ENCODE assay signal across 14 cellular contexts in genomic region chr20:34299925-34300806, GRCh38. TPM values are rescaled to one million over a fixed set of nuclear protein-coding genes. Genes with fewer than 3 reads are reported as not detected.
DNase-seq lines count a peak whose midpoint lies in the region; ATAC-seq and TF ChIP-seq lines count a peak whose summit lies in the region.
"Had no signal": no experiment of that assay in that cellular context is flagged by ENCODE, and none has a peak within 500 bp of the region (broad histone marks: within the 10 kb centered on the region; RNA-seq: fewer than 3 reads in every experiment).

No MANE protein-coding gene starts in this region.

- H3K4me1 ChIP-seq in Caco-2 = peaks cover 42% of the 10 kb centered on the region
- peaks cover 20% of the 10 kb centered on the region for H3K4me1 ChIP-seq in PC-9 (replicated peaks; ENCODE audit: insufficient read depth)
- peaks cover 7% of the 10 kb centered on the region for H3K4me1 ChIP-seq in iPS-20b (ENCODE audit: insufficient read depth, low read length)
- H3K4me1 ChIP-seq in neuronal stem cell (ENCODE audit: control insufficient read depth in 2 of 2, insufficient read depth in 1 of 2, low read depth in 1 of 2, low read length in 2 of 2) = peaks cover 3 to 13% of the 10 kb centered on the region in 2 donors

- peaks cover 9% of the 10 kb centered on the region for H3K4me1 Mint-ChIP-seq in Caco-2 (ENCODE audit: low read depth, unreplicated experiment)

- H4K91ac ChIP-seq in neuronal stem cell (ENCODE audit: low read depth, low read length, poor library complexity) = no peak overlapping the region

- no peak overlapping the region for H2AK5ac ChIP-seq in neuronal stem cell (ENCODE audit: low read depth, low read length)

- no peak overlapping the region for H2BK15ac ChIP-seq in neuronal stem cell (ENCODE audit: low read length)

- intact Hi-C loops in Caco-2 (cut with micrococcal nuclease; ENCODE audit: unreplicated experiment) = no loop called here
- intact Hi-C loops in PC-9 (cut with micrococcal nuclease; ENCODE audit: unreplicated experiment) = loop anchor here (10.0 kb wide), 1 partner anchor 465 kb away; no protein-coding TSS in a partner anchor

- H3K23ac ChIP-seq in neuronal stem cell (ENCODE audit: low read depth, low read length, poor library complexity) = no peak overlapping the region

- H4K8ac ChIP-seq in neuronal stem cell (ENCODE audit: low read depth, low read length) = no peak overlapping the region

- DNase-seq in Caco-2 = peak; percentile 76 to 79
- peak; percentile 92 for DNase-seq in HuH-7.5 (ENCODE audit: low spot score)
- no peak for DNase-seq in PC-9
- no peak for DNase-seq in neuronal stem cell (ENCODE audit: low spot score)
- DNase-seq: CD4-positive, alpha-beta memory T cell; naive thymus-derived CD8-positive, alpha-beta T cell; NCI-H446 treated with DMSO at 0.1 percent for 48 hours; stimulated activated naive CD4-positive, alpha-beta T cell; T-cell had no signal

- H2AFZ ChIP-seq in PC-9 = no peak overlapping the region
- H2AFZ ChIP-seq in neuronal stem cell (ENCODE audit: low read length) = no peak overlapping the region

- H3K27ac Mint-ChIP-seq in Caco-2 (ENCODE audit: unreplicated experiment) = no peak overlapping the region
- H3K27ac Mint-ChIP-seq: T-cell had no signal

- H3F3A ChIP-seq in PC-9 (ENCODE audit: insufficient read depth, low read depth) = peaks cover 16% of the 10 kb centered on the region

- H3K27me3 ChIP-seq in Caco-2 (replicated peaks; ENCODE audit: control insufficient read depth, insufficient read depth, low read length) (no peaks in the 10 kb centered on the region), PC-9 (ENCODE audit: insufficient read depth, low read depth) (no peaks in the 10 kb centered on the region), iPS-20b (ENCODE audit: insufficient read depth, low read length) (no peaks in the 10 kb centered on the region), neuronal stem cell (ENCODE audit: control insufficient read depth in 3 of 3, insufficient read depth in 3 of 3, low read depth in 1 of 3, low read length in 3 of 3) (no peaks in the 10 kb centered on the region)

- H2BK5ac ChIP-seq in neuronal stem cell (ENCODE audit: low read length) = no peak overlapping the region

- H3K36me3 ChIP-seq in Caco-2 (ENCODE audit: control insufficient read depth, insufficient read depth, low read length) = peaks cover 4% of the 10 kb centered on the region
- no peaks in the 10 kb centered on the region for H3K36me3 ChIP-seq in PC-9 (ENCODE audit: low read depth)
- H3K36me3 ChIP-seq in iPS-20b (ENCODE audit: insufficient read depth, low read depth, low read length) = peaks cover 35% of the 10 kb centered on the region
- peaks cover 3 to 49% of the 10 kb centered on the region in 2 donors for H3K36me3 ChIP-seq in neuronal stem cell (replicated peaks in 1 of 2; ENCODE audit: control insufficient read depth in 2 of 2, insufficient read depth in 2 of 2, low read length in 2 of 2)

- peaks cover 64% of the 10 kb centered on the region for H3K79me2 ChIP-seq in PC-9 (ENCODE audit: low read depth)

- no peak overlapping the region for H3K14ac ChIP-seq in neuronal stem cell (ENCODE audit: low read length)

- ATAC-seq in HG03108 (IDR thresholded peaks at IDR 0.05; ENCODE audit: unreplicated experiment) (no peak), HG03439 (IDR thresholded peaks at IDR 0.05; ENCODE audit: unreplicated experiment) (no peak), HG03342 (IDR thresholded peaks at IDR 0.05; ENCODE audit: unreplicated experiment) (no peak)
- ATAC-seq: naive thymus-derived CD8-positive, alpha-beta T cell; T-cell had no signal

- H3K4ac ChIP-seq in neuronal stem cell (ENCODE audit: low read length) = no peak overlapping the region

- peaks cover 47% of the 10 kb centered on the region for H3K36me3 Mint-ChIP-seq in Caco-2 (ENCODE audit: insufficient read depth, unreplicated experiment)
- H3K36me3 Mint-ChIP-seq: T-cell had no signal

- POLR2A ChIA-PET in Caco-2 (lab: Charles Lee) (interaction anchor here (3.6 kb wide), 1 partner anchor 11 kb away, joined by 23 read pairs; no protein-coding TSS in a partner anchor), PC-9 (lab: Charles Lee; ENCODE audit: unreplicated experiment) (no interaction called here)

- H3K9me3 Mint-ChIP-seq in Caco-2 (ENCODE audit: unreplicated experiment) = no peaks in the 10 kb centered on the region
- H3K9me3 Mint-ChIP-seq: CD4-positive, alpha-beta memory T cell; naive thymus-derived CD8-positive, alpha-beta T cell; T-cell had no signal

- H3K18ac ChIP-seq in neuronal stem cell (ENCODE audit: low read length) = no peak overlapping the region

- H3K27me3 Mint-ChIP-seq in Caco-2 (ENCODE audit: insufficient read depth, unreplicated experiment) = no peaks in the 10 kb centered on the region
- H3K27me3 Mint-ChIP-seq: CD4-positive, alpha-beta memory T cell; naive thymus-derived CD8-positive, alpha-beta T cell; T-cell had no signal

- no peak overlapping the region for H2BK120ac ChIP-seq in neuronal stem cell (ENCODE audit: low read depth, low read length)

- no peak overlapping the region for H2BK12ac ChIP-seq in neuronal stem cell (ENCODE audit: low read length)

- H3K9me2 ChIP-seq in PC-9 (ENCODE audit: insufficient read depth) = no peaks in the 10 kb centered on the region

- CTCF ChIA-PET in Caco-2 (lab: Charles Lee) (interaction anchor here (1.0 to 4.6 kb wide), 4 partner anchors 11 to 223 kb away, joined by 4 to 61 read pairs (median 13); no protein-coding TSS in a partner anchor), PC-9 (lab: Charles Lee) (no interaction called here)

- H3K9me3 ChIP-seq in Caco-2 = no peaks in the 10 kb centered on the region
- no peaks in the 10 kb centered on the region for H3K9me3 ChIP-seq in PC-9 (ENCODE audit: insufficient read depth, low read depth)
- no peaks in the 10 kb centered on the region for H3K9me3 ChIP-seq in iPS-20b (ENCODE audit: insufficient read depth, low read depth, low read length)
- peaks cover 2 to 3% of the 10 kb centered on the region in 2 donors for H3K9me3 ChIP-seq in neuronal stem cell (replicated peaks in 1 of 2; ENCODE audit: control insufficient read depth in 2 of 2, insufficient read depth in 1 of 2, low read depth in 1 of 2, low read length in 2 of 2)

- BruUV-seq in Caco-2 (replicated peaks; lab: Mats Ljungman, UMichigan) (no TSS peak), PC-9 (replicated peaks; lab: Mats Ljungman, UMichigan) (no TSS peak)

- no peak overlapping the region for H3K4me3 ChIP-seq in Caco-2 (ENCODE audit: low read depth, low read length)
- no peak overlapping the region for H3K4me3 ChIP-seq in PC-9
- H3K4me3 ChIP-seq in iPS-20b (ENCODE audit: low read length) = no peak overlapping the region
- H3K4me3 ChIP-seq in neuronal stem cell (ENCODE audit: low read length in 2 of 2) = no peak overlapping the region

- H4K20me1 ChIP-seq in PC-9 (ENCODE audit: insufficient read depth) = peaks cover 48% of the 10 kb centered on the region

- H3K9ac ChIP-seq in iPS-20b (ENCODE audit: low read depth, low read length) (peak overlapping the region; percentile 35; the same call in 1 of the 2 replicates), neuronal stem cell (ENCODE audit: low read depth, low read length, poor library complexity) (no peak overlapping the region)

- H3K27ac ChIP-seq in PC-9 = no peak overlapping the region
- H3K27ac ChIP-seq in iPS-20b (ENCODE audit: low read length) = no peak overlapping the region
- no peak overlapping the region for H3K27ac ChIP-seq in neuronal stem cell (replicated peaks; ENCODE audit: low read length)

- TF ChIP-seq CTCF in Caco-2 (IDR thresholded peaks at IDR 0.05; ENCODE audit: insufficient read depth in 1 of 2, low read depth in 1 of 2, low read length in 1 of 2, severe bottlenecking in 1 of 2, unreplicated experiment in 1 of 2) (peak in 1 of 2 experiments; percentile 16), PC-9 (conservative IDR thresholded peaks at IDR 0.05) (no peak)

- H3K4me2 ChIP-seq in PC-9 (peak overlapping the region; percentile 93; the same call in 1 of the 2 replicates), neuronal stem cell (ENCODE audit: insufficient read depth, low read length, poor library complexity, severe bottlenecking) (no peak overlapping the region)

- H3K4me3 Mint-ChIP-seq in Caco-2 (ENCODE audit: unreplicated experiment) = no peak overlapping the region

- H3K79me1 ChIP-seq in neuronal stem cell (ENCODE audit: low read depth, low read length) = peaks cover 13% of the 10 kb centered on the region

- WGBS in neuronal stem cell (ENCODE audit: extremely low coverage in 2 of 2, insufficient read length in 2 of 2, insufficient replicate concordance in 1 of 2), 2 donors = no CpG with 5 or more reads among the region's 8 CpGs

RNA-seq across cellular contexts. Expression of gene AHCY, which starts 3.0 kb away (rescaled TPM):
- total RNA-seq in Caco-2 (2022) (665 and 691 TPM in 2 replicates), PC-9 (2021) (247 and 273 TPM in 2 replicates)
- 172 TPM for polyA plus RNA-seq in neuronal stem cell (2013, experiment 1 of 2)
- polyA plus RNA-seq in neuronal stem cell (2013, experiment 2 of 2) = 166 TPM

RNA-seq across cellular contexts. Expression of gene ASIP, which starts 58.9 kb away (rescaled TPM):
- not detected in 2 replicates for total RNA-seq in Caco-2 (2022)
- total RNA-seq in PC-9 (2021) = not detected in 2 replicates
- not detected for polyA plus RNA-seq in neuronal stem cell (2013, experiment 1 of 2)
- polyA plus RNA-seq in neuronal stem cell (2013, experiment 2 of 2) = not detected
- total RNA-seq: CD4-positive, alpha-beta memory T cell; HT1080; naive thymus-derived CD8-positive, alpha-beta T cell; T-cell had no signal
- polyA plus RNA-seq: CD4-positive, alpha-beta memory T cell; naive thymus-derived CD8-positive, alpha-beta T cell had no signal

Comparison
In these comparisons a context has a peak if more than half of its experiments do, and no peak if none do; other contexts are left out.
1. DNase-seq: peak in Caco-2 (2 of 2) and HuH-7.5 (single experiment); none in PC-9 (0 of 2) and neuronal stem cell (single experiment).